Comparison of ENCODE assay signal across 16 cellular contexts in the genomic region with DNA sequence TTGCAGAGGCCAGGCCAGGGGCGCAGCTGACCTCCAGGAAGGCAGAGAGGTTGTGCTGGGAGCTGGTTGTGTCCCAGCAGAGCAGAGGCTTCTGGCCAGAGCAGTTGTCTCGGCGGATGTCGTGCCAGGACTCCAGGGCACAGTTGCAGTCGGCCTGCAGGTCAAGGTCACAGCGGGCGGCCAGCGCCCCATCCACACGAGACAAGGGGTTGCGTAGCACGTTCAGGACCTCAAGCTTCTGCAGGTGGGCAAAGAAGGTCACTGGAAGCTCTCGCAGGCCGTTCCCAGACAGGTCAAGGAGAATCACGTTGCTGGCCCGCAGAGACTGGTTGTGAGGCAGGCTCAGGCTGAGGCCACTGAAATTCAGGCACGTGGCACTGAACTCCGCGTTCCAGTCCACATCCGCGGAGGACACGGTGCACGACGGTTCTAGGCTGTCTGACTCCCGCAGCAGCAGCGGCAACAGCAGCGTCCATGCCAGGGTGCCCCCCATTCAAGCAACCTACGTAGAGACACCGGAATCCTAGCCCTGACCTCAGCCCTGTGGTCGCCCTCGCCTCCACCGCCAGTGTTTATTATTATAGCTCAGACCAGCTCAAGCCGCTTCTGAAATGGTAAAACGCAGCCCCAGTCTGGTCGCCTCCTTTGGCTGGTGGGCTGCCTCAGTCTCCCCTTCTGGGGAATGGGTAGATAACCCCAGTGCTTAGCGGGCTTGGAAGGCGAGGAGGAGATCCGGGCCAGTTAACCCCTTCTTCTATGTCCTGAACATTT. TPM values are rescaled to one million over a fixed set of nuclear protein-coding genes. Genes with fewer than 3 reads are reported as not detected.
A peak's percentile ranks its signal among the peaks of the same experiment; 100 is the strongest.
DNase-seq lines count a peak whose midpoint lies in the region; ATAC-seq and TF ChIP-seq lines count a peak whose summit lies in the region.
"Had no signal": no experiment of that assay in that cellular context is flagged by ENCODE, and none has a peak within 500 bp of the region (broad histone marks: within the 10 kb centered on the region; RNA-seq: fewer than 3 reads in every experiment).

No MANE protein-coding gene starts in this region.

- in situ Hi-C loops in KBM-7 (cut with MboI; ENCODE audit: low pct_unique_long_range_greater_than_20kb, low sequenced_read_pairs) = no loop called here

- H3K4me1 ChIP-seq in liver (ENCODE audit: control insufficient read depth in 4 of 4, insufficient read depth in 4 of 4, low read length in 3 of 4) (peaks cover 10 to 30% (median 21%) of the 10 kb centered on the region in 4 donors), skeletal muscle tissue (ENCODE audit: control insufficient read depth in 3 of 3, insufficient read depth in 3 of 3, low read length in 3 of 3) (peaks cover 11 to 17% (median 16%) of the 10 kb centered on the region in 3 donors), prostate gland (replicated peaks) (peaks cover under 1% of the 10 kb centered on the region)

- peaks cover 27% of the 10 kb centered on the region for H3K27me3 Mint-ChIP-seq in T-helper 17 cell

- intact Hi-C loops in prostate gland (cut with DNase I) = no loop called here

- TF ChIP-seq RAD21 in liver (IDR thresholded peaks at IDR 0.05) = no peak

- ATAC-seq in T-helper 17 cell (no peak), HG02840 (IDR thresholded peaks at IDR 0.05; ENCODE audit: low FRiP score, unreplicated experiment) (no peak)

- H3K4me3 ChIP-seq in GM12875 (ENCODE audit: low read depth, low read length) (peak overlapping the region; percentile 49), liver (ENCODE audit: low read depth in 1 of 3, low read length in 3 of 3) (peak overlapping the region in 2 of 3 donors; percentile 13 to 16), skeletal muscle tissue (ENCODE audit: low read length in 3 of 3) (peak overlapping the region; percentile 48 to 77 (median 68)), prostate gland (no peak overlapping the region)

- 33% methylated on average over 37 of the region's 37 CpGs for WGBS in liver
- WGBS in prostate gland = 67% methylated on average over 35 of the region's 37 CpGs

- H3K9me3 ChIP-seq in T-helper 17 cell (ENCODE audit: control insufficient read depth, low read length, poor library complexity, severe bottlenecking) = no peaks in the 10 kb centered on the region
- H3K9me3 ChIP-seq in liver (ENCODE audit: control insufficient read depth in 4 of 4, low read length in 3 of 4) = no peaks in the 10 kb centered on the region
- no peaks in the 10 kb centered on the region for H3K9me3 ChIP-seq in skeletal muscle tissue (ENCODE audit: control insufficient read depth in 3 of 3, low read length in 3 of 3)
- H3K9me3 ChIP-seq in prostate gland = no peaks in the 10 kb centered on the region
- H3K9me3 ChIP-seq: vagina had no signal

- peak overlapping the region; percentile 56 for H3K4me3 Mint-ChIP-seq in T-helper 17 cell
- H3K4me3 Mint-ChIP-seq: activated CD8-positive, alpha-beta memory T cell treated with anti-CD3 and anti-CD28 coated beads, Interleukin-2, amount 10 ng/mL, durations not matched to agents 7 days and 5 days; activated naive CD4-positive, alpha-beta T cell treated with anti-CD3 and anti-CD28 coated beads for 36 hours; central memory CD8-positive, alpha-beta T cell had no signal

- TF ChIP-seq POLR2A in prostate gland (IDR thresholded peaks at IDR 0.05) = no peak

- DNase-seq in T-helper 17 cell (no peak), KBM-7 (no peak), amniotic stem cell (lab: John Stamatoyannopoulos, UW) (no peak), prostate gland (ENCODE audit: low spot score) (no peak)
- DNase-seq: activated naive CD4-positive, alpha-beta T cell treated with anti-CD3 and anti-CD28 coated beads for 36 hours; DMS79; stimulated activated CD4-positive, alpha-beta T cell treated with anti-CD3 and anti-CD28 coated beads, Interleukin-1b, Interleukin-23, amount 100 ng/mL, for 48 hours had no signal

- peaks cover 4% of the 10 kb centered on the region for H3K4me1 Mint-ChIP-seq in T-helper 17 cell

- H3K27ac ChIP-seq in liver (ENCODE audit: low read depth in 1 of 2, low read length in 2 of 2) = peak overlapping the region; percentile 51 to 54
- no peak overlapping the region for H3K27ac ChIP-seq in skeletal muscle tissue (ENCODE audit: low read depth, low read length)
- no peak overlapping the region for H3K27ac ChIP-seq in prostate gland
- H3K27ac ChIP-seq: epithelial cell of prostate, vagina had no signal

- H3K36me3 ChIP-seq in liver (ENCODE audit: control insufficient read depth in 4 of 4, insufficient read depth in 3 of 4, low read depth in 1 of 4, low read length in 3 of 4) (no peaks in the 10 kb centered on the region), skeletal muscle tissue (ENCODE audit: control insufficient read depth in 3 of 3, insufficient read depth in 3 of 3, low read length in 3 of 3) (peaks cover 0 to 4% (median 0%) of the 10 kb centered on the region in 3 donors), prostate gland (no peaks in the 10 kb centered on the region)
- H3K36me3 ChIP-seq: vagina had no signal

- H3K27me3 ChIP-seq in liver (ENCODE audit: control insufficient read depth in 4 of 4, insufficient read depth in 4 of 4, low read length in 3 of 4) = no peaks in the 10 kb centered on the region
- H3K27me3 ChIP-seq in skeletal muscle tissue (ENCODE audit: control insufficient read depth in 3 of 3, insufficient read depth in 3 of 3, low read length in 3 of 3) = peaks cover 0 to 8% (median 2%) of the 10 kb centered on the region in 3 donors
- H3K27me3 ChIP-seq in prostate gland (replicated peaks; ENCODE audit: insufficient read depth) = no peaks in the 10 kb centered on the region
- H3K27me3 ChIP-seq: vagina had no signal

- H3K9ac ChIP-seq in liver (ENCODE audit: low read depth in 1 of 2, low read length in 2 of 2) = no peak overlapping the region
- peak overlapping the region; percentile 32 to 83 (median 51) for H3K9ac ChIP-seq in skeletal muscle tissue (ENCODE audit: low read depth in 1 of 3, low read length in 3 of 3)

- no peak for TF ChIP-seq CTCF in GM12875 (IDR thresholded peaks at IDR 0.05; ENCODE audit: borderline replicate concordance, insufficient read depth, low read depth, low read length)
- no peak for TF ChIP-seq CTCF in liver (IDR thresholded peaks at IDR 0.05; ENCODE audit: low read depth, low read length, missing input control)
- no peak for TF ChIP-seq CTCF in prostate gland (IDR thresholded peaks at IDR 0.05)

- no peak overlapping the region for H3K27ac Mint-ChIP-seq in T-helper 17 cell
- H3K27ac Mint-ChIP-seq: activated CD8-positive, alpha-beta memory T cell treated with anti-CD3 and anti-CD28 coated beads, Interleukin-2, amount 10 ng/mL, durations not matched to agents 7 days and 5 days; activated naive CD4-positive, alpha-beta T cell treated with anti-CD3 and anti-CD28 coated beads for 36 hours had no signal

- no peaks in the 10 kb centered on the region for H3K36me3 Mint-ChIP-seq in T-helper 17 cell (ENCODE audit: low read depth)
- H3K36me3 Mint-ChIP-seq: activated CD8-positive, alpha-beta memory T cell treated with anti-CD3 and anti-CD28 coated beads, Interleukin-2, amount 10 ng/mL, durations not matched to agents 7 days and 5 days had no signal

TF ChIP-seq in liver, 16 proteins besides CTCF, POLR2A, EP300 and RAD21 (continues in another document):
- TF ChIP-seq JUND (IDR thresholded peaks at IDR 0.05) = no peak
- TF ChIP-seq TAF1 (conservative IDR thresholded peaks at IDR 0.05) = no peak
- TF ChIP-seq RXRA (IDR thresholded peaks at IDR 0.05) = peak; percentile 91 to 94
- peak; percentile 78 for TF ChIP-seq SP1 (IDR thresholded peaks at IDR 0.05)
- TF ChIP-seq, protein P1, sequence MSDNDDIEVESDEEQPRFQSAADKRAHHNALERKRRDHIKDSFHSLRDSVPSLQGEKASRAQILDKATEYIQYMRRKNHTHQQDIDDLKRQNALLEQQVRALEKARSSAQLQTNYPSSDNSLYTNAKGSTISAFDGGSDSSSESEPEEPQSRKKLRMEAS (IDR thresholded peaks at IDR 0.05) = peak; percentile 91
- peak; percentile 20 for TF ChIP-seq HNF4G (IDR thresholded peaks at IDR 0.05)
- no peak for TF ChIP-seq EGR1 (IDR thresholded peaks at IDR 0.05; ENCODE audit: low read depth in 2 of 2)
- peak; percentile 75 for TF ChIP-seq NR2F2 (IDR thresholded peaks at IDR 0.05)
- no peak for TF ChIP-seq YY1 (IDR thresholded peaks at IDR 0.05)
- peak; percentile 22 for TF ChIP-seq FOXA1 (IDR thresholded peaks at IDR 0.05)
- TF ChIP-seq HNF4A (conservative IDR thresholded peaks at IDR 0.05) = peak; percentile 79 to 80
- no peak for TF ChIP-seq FOXA2 (IDR thresholded peaks at IDR 0.05)
- TF ChIP-seq, protein P2, sequence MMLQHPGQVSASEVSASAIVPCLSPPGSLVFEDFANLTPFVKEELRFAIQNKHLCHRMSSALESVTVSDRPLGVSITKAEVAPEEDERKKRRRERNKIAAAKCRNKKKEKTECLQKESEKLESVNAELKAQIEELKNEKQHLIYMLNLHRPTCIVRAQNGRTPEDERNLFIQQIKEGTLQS (IDR thresholded peaks at IDR 0.05) = no peak

RNA-seq across cellular contexts. Expression of a gene that starts 0.8 kb away (rescaled TPM):
- total RNA-seq in T-helper 17 cell (1 to 10 TPM in 1 of 2 donors, under 1 TPM in 1; 0.63 to 3.2 TPM), liver (10 to 100 TPM in 1 of 2 donors, 1 to 10 TPM in 1; 7.9 to 13.4 TPM), skeletal muscle tissue (2.1 TPM), prostate gland (1 to 10 TPM; 1.6 to 5.5 TPM)
- 1 to 10 TPM; 2.3 to 5.8 TPM for polyA plus RNA-seq in liver
- total RNA-seq: activated naive CD4-positive, alpha-beta T cell treated with anti-CD3 and anti-CD28 coated beads for 36 hours; lung microvascular endothelial cell had no signal

RNA-seq across cellular contexts. Expression of a gene that starts 10.7 kb away (rescaled TPM):
- under 1 TPM; 0.29 to 0.85 TPM for total RNA-seq in T-helper 17 cell
- 10 to 100 TPM in 1 of 2 donors, under 1 TPM in 1; 0.42 to 11.6 TPM for total RNA-seq in liver
- 1 to 10 TPM; 6.7 to 7.7 TPM for polyA plus RNA-seq in liver
- total RNA-seq in skeletal muscle tissue = 1.0 TPM
- total RNA-seq in prostate gland = 100 to 1,000 TPM in 1 of 2 donors, 10 to 100 TPM in 1; 49.6 to 136 TPM
- total RNA-seq: activated CD8-positive, alpha-beta memory T cell treated with anti-CD3 and anti-CD28 coated beads, Interleukin-2, amount 10 ng/mL, durations not matched to agents 7 days and 5 days had no signal

RNA-seq across cellular contexts. Expression of a gene that starts 22.5 kb away (rescaled TPM):
- 100 to 1,000 TPM; 112 to 113 TPM for total RNA-seq in T-helper 17 cell
- 10 to 100 TPM in 1 of 2 donors, 1 to 10 TPM in 1; 6.4 to 19.0 TPM for total RNA-seq in liver
- 10 to 100 TPM in 1 of 2 donors, 1 to 10 TPM in 1; 4.0 to 16.6 TPM for polyA plus RNA-seq in liver
- 79.3 TPM for total RNA-seq in skeletal muscle tissue
- 100 to 1,000 TPM in 1 of 2 donors, 10 to 100 TPM in 1; 71.5 to 120 TPM for total RNA-seq in prostate gland

RNA-seq across cellular contexts. Expression of a gene that starts 41.3 kb away (rescaled TPM):
- total RNA-seq in T-helper 17 cell (10 to 100 TPM; 37.6 to 39.6 TPM), liver (10 to 100 TPM in 1 of 2 donors, 1 to 10 TPM in 1; 8.0 to 41.9 TPM), skeletal muscle tissue (86.6 TPM), prostate gland (100 to 1,000 TPM in 1 of 2 donors, 10 to 100 TPM in 1; 71.6 to 690 TPM)
- polyA plus RNA-seq in liver = 10 to 100 TPM in 1 of 2 donors, 1 to 10 TPM in 1; 4.7 to 12.1 TPM

RNA-seq across cellular contexts. Expression of a gene that starts 56.3 kb away (rescaled TPM):
- total RNA-seq in T-helper 17 cell (10 to 100 TPM; 22.0 to 28.3 TPM), liver (10 to 100 TPM; 21.5 to 48.3 TPM), skeletal muscle tissue (10.4 TPM), prostate gland (10 to 100 TPM; 18.0 to 37.3 TPM)
- polyA plus RNA-seq in liver = 10 to 100 TPM; 15.8 to 30.8 TPM

Comparison
In these comparisons a context has a peak if more than half of its experiments do, and no peak if none do; other contexts are left out.
1. H3K4me3 ChIP-seq: peak in GM12875 (single experiment), liver (2 of 3) and skeletal muscle tissue (3 of 3); none in prostate gland (0 of 2).
2. H3K27ac ChIP-seq: peak in liver (2 of 2); none in skeletal muscle tissue (single experiment) and prostate gland (0 of 2).
3. H3K9ac ChIP-seq: peak in skeletal muscle tissue (3 of 3); none in liver (0 of 2).
4. RNA of a gene that starts 10.7 kb away (total RNA-seq): 49.6 to 136 TPM in prostate gland; 0.42 to 11.6 TPM in liver, 1.0 TPM in skeletal muscle tissue (single experiment) and 0.29 to 0.85 TPM in T-helper 17 cell; every median in the first group is over 4 times any median in the second.